15 cellular contexts compared by ENCODE assay signal in genomic region chr15:78957416-78958093, GRCh38. TPM values are rescaled to one million over a fixed set of nuclear protein-coding genes. Genes with fewer than 3 reads are reported as not detected.
DNase-seq lines count a peak whose midpoint lies in the region; ATAC-seq and TF ChIP-seq lines count a peak whose summit lies in the region.
"Had no signal": no experiment of that assay in that cellular context is flagged by ENCODE, and none has a peak within 500 bp of the region (broad histone marks: within the 10 kb centered on the region; RNA-seq: fewer than 3 reads in every experiment).

No MANE protein-coding gene starts in this region.

- no peak overlapping the region for H4K5ac ChIP-seq in mesendoderm (ENCODE audit: low read length)

- peak overlapping the region; percentile 82 for H3K4ac ChIP-seq in mesendoderm (ENCODE audit: low read depth, low read length)

- H3K4me3 ChIP-seq in HEK293 (ENCODE audit: low read depth, low read length) (no peak overlapping the region), mesendoderm (ENCODE audit: low read length) (no peak overlapping the region), H7 (ENCODE audit: insufficient read depth, low read depth, low read length) (no peak overlapping the region), ascending aorta (no peak overlapping the region)
- H3K4me3 ChIP-seq: HAP-1 had no signal

- no peak overlapping the region for H3K4me3 Mint-ChIP-seq in chondrocyte (ENCODE audit: unreplicated experiment)
- H3K4me3 Mint-ChIP-seq: CD4-positive, alpha-beta memory T cell had no signal

- CTCF ChIA-PET in HEK293 (lab: Yijun Ruan, JAX): interaction anchor here (1.1 to 1.9 kb wide), 3 partner anchors 10 to 22 kb away, joined by 3 to 5 read pairs (median 5); no protein-coding TSS in a partner anchor

- TF ChIP-seq CTCF in HEK293 (tag by site-specific recombination; IDR thresholded peaks at IDR 0.05) (no peak), chondrocyte (IDR thresholded peaks at IDR 0.05) (no peak), ascending aorta (IDR thresholded peaks at IDR 0.05) (no peak)

- H2AK5ac ChIP-seq in mesendoderm (ENCODE audit: low read length): peak overlapping the region; percentile 82

- no peaks in the 10 kb centered on the region for H3K79me2 ChIP-seq in mesendoderm (ENCODE audit: control insufficient read depth, insufficient read depth, low read length)

- POLR2A ChIA-PET in HEK293 (lab: Yijun Ruan, JAX): no interaction called here

- no peak overlapping the region for H2BK120ac ChIP-seq in mesendoderm (ENCODE audit: low read depth, low read length)

- H3K9ac ChIP-seq in mesendoderm (ENCODE audit: low read length): no peak overlapping the region

- H3K27ac ChIP-seq in HEK293 (ENCODE audit: extremely low read depth, low read depth, low read length) (no peak overlapping the region), mesendoderm (ENCODE audit: low read depth, low read length) (no peak overlapping the region), ascending aorta (no peak overlapping the region)

- H3K56ac ChIP-seq in mesendoderm (ENCODE audit: low read length): peak overlapping the region; percentile 42

- H3K27me3 Mint-ChIP-seq in chondrocyte (ENCODE audit: low read depth): peaks cover 16% of the 10 kb centered on the region

- H3K9me3 ChIP-seq in HEK293 (ENCODE audit: control insufficient read depth, insufficient read depth, low read depth, low read length) (no peaks in the 10 kb centered on the region), ascending aorta (no peaks in the 10 kb centered on the region)
- H3K9me3 ChIP-seq: HAP-1 had no signal

- H3K23ac ChIP-seq in mesendoderm (ENCODE audit: low read length): no peak overlapping the region

- H3K4me1 Mint-ChIP-seq in chondrocyte (ENCODE audit: low read depth): no peaks in the 10 kb centered on the region
- H3K4me1 Mint-ChIP-seq: CD4-positive, alpha-beta memory T cell had no signal

- peak; percentile 35 for DNase-seq in chondrocyte (ENCODE audit: low spot score)
- DNase-seq in mesendoderm: no peak
- no peak for DNase-seq in H7
- no peak for DNase-seq in ascending aorta (ENCODE audit: low spot score in 2 of 2)
- DNase-seq: C1 segment of cervical spinal cord; Calu3; CD4-positive, alpha-beta memory T cell; COR-L47; DMS53; DMS79 treated with DMSO at 0.1 percent for 48 hours; GF-D8; GOT3 had no signal

- H3K27me3 ChIP-seq in mesendoderm (ENCODE audit: insufficient read depth, low read length, poor library complexity): no peaks in the 10 kb centered on the region
- H3K27me3 ChIP-seq in H7 (ENCODE audit: control insufficient read depth, insufficient read depth, low read length): no peaks in the 10 kb centered on the region
- H3K27me3 ChIP-seq in ascending aorta: no peaks in the 10 kb centered on the region

- no peak overlapping the region for H4K8ac ChIP-seq in mesendoderm (ENCODE audit: low read depth, low read length)

- H2BK5ac ChIP-seq in mesendoderm (ENCODE audit: low read length): peak overlapping the region; percentile 50

- no peaks in the 10 kb centered on the region for H3K9me3 Mint-ChIP-seq in chondrocyte (ENCODE audit: low read depth)
- H3K9me3 Mint-ChIP-seq: CD4-positive, alpha-beta memory T cell had no signal

- no peaks in the 10 kb centered on the region for H3K79me1 ChIP-seq in mesendoderm (ENCODE audit: low read length)

- H3K4me2 ChIP-seq in mesendoderm (ENCODE audit: low read length): no peak overlapping the region

- H3K4me1 ChIP-seq in HEK293 (ENCODE audit: control insufficient read depth, insufficient read depth, low read length) (no peaks in the 10 kb centered on the region), mesendoderm (ENCODE audit: control insufficient read depth, low read depth, low read length) (peaks cover 2% of the 10 kb centered on the region), ascending aorta (no peaks in the 10 kb centered on the region)
- H3K4me1 ChIP-seq: HAP-1 had no signal

- no peak overlapping the region for H3K27ac Mint-ChIP-seq in chondrocyte (ENCODE audit: unreplicated experiment)
- H3K27ac Mint-ChIP-seq: CD4-positive, alpha-beta memory T cell had no signal

- no peak overlapping the region for H2BK15ac ChIP-seq in mesendoderm (replicated peaks; ENCODE audit: low read depth)

- no CpG with 5 or more reads among the region's 9 CpGs for WGBS in mesendoderm (ENCODE audit: extremely low coverage, insufficient coverage, low lambda C conversion rate)

- no peak for ATAC-seq in GM18517 (IDR thresholded peaks at IDR 0.05; ENCODE audit: unreplicated experiment)

- no peak overlapping the region for H3K18ac ChIP-seq in mesendoderm (ENCODE audit: low read length)

- intact Hi-C loops in ascending aorta (cut with DNase I): no loop called here

- H3K36me3 Mint-ChIP-seq in chondrocyte (ENCODE audit: low read depth): no peaks in the 10 kb centered on the region
- H3K36me3 Mint-ChIP-seq: CD4-positive, alpha-beta memory T cell had no signal

- H3K36me3 ChIP-seq in HEK293 (ENCODE audit: control insufficient read depth in 2 of 2, insufficient read depth in 1 of 2, low read length in 2 of 2) (no peaks in the 10 kb centered on the region), mesendoderm (ENCODE audit: control insufficient read depth, insufficient read depth, low read length) (no peaks in the 10 kb centered on the region), H7 (replicated peaks; ENCODE audit: control insufficient read depth, insufficient read depth, low read length) (no peaks in the 10 kb centered on the region), ascending aorta (no peaks in the 10 kb centered on the region)
- H3K36me3 ChIP-seq: HAP-1 had no signal

TF ChIP-seq in HEK293, 187 proteins besides CTCF, POLR2A, EP300 and RAD21:
- TF ChIP-seq MEIS1 (CRISPR knock-in tag; IDR thresholded peaks at IDR 0.05; ENCODE audit: borderline replicate concordance): no peak
- peak; percentile 81 for TF ChIP-seq ZFHX2 (tag by site-specific recombination; conservative IDR thresholded peaks at IDR 0.05)
- peak; percentile 80 for TF ChIP-seq EGR2 (tag by site-specific recombination; IDR thresholded peaks at IDR 0.05; ENCODE audit: low read depth)
- TF ChIP-seq ZBTB7A (tag by site-specific recombination; IDR thresholded peaks at IDR 0.05; ENCODE audit: low read depth): no peak
- TF ChIP-seq ZNF664 (tag by site-specific recombination; IDR thresholded peaks at IDR 0.05): 0 out of 2 replicates have a peak, but pooled peaks have one; percentile 7

RNA-seq across cellular contexts. Expression of gene CTSH, which starts 12.7 kb away (rescaled TPM):
- total RNA-seq in chondrocyte (12.0 to 22.5 TPM (median 22.0 TPM) in 3 replicates), ascending aorta (112 TPM)
- polyA plus RNA-seq in mesendoderm (2013, experiment 1 of 2): 10.9 TPM
- 10.6 TPM for polyA plus RNA-seq in mesendoderm (2013, experiment 2 of 2)
- total RNA-seq in H7 (2014; rRNA removed; shearing (Covaris generic)): 16.9 and 17.1 TPM in 2 replicates
